8 cellular contexts compared by ENCODE assay signal in the genomic region with DNA sequence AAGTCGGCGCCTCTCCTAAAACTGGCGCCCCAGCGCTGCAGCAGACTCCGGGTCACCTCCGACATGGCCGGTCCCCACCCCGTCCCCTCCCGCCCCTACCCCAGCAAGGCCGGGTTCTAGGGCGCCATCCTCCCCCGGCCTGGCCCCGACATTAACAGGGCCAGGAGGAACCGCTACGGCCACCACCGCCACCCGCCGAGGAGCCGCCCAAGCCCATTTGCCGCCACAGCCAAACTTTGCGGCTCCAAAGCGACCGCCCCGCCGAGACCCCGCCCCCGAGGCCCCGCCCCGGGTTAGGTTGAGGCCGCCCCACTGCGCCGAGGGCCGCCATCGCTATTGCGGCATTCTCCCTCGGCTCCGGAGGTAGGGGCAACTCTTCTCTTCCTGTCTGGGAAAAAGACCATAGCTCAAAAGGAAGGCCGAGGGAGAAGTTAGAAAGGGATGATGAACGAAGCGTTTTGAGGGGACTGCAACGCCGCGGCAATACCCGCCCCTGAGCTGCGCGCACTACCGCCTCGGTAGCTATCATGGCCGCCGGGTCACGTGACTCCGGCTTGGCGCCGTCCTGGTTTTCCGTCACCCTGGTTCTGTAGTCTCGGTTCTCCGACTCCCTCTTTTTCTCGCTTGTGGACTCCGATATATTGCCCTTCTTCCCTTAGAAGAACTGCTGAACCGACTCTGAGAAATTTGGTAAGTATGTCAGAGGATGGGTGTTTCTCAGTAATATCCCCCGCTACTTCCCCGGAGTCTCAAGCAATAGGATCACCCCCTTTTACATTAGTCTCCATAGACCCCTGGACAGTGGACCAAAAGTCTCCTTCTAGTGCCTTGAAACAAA. TPM values are rescaled to one million over a fixed set of nuclear protein-coding genes. Genes with fewer than 3 reads are reported as not detected.
DNase-seq lines count a peak whose midpoint lies in the region; ATAC-seq lines count a peak whose summit lies in the region.

A gene with protein sequence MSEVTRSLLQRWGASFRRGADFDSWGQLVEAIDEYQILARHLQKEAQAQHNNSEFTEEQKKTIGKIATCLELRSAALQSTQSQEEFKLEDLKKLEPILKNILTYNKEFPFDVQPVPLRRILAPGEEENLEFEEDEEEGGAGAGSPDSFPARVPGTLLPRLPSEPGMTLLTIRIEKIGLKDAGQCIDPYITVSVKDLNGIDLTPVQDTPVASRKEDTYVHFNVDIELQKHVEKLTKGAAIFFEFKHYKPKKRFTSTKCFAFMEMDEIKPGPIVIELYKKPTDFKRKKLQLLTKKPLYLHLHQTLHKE (minus strand): TSS at position 239 of the 838 bp plus-strand sequence. CDS start 174 bp downstream, at position 65.
A gene with protein sequence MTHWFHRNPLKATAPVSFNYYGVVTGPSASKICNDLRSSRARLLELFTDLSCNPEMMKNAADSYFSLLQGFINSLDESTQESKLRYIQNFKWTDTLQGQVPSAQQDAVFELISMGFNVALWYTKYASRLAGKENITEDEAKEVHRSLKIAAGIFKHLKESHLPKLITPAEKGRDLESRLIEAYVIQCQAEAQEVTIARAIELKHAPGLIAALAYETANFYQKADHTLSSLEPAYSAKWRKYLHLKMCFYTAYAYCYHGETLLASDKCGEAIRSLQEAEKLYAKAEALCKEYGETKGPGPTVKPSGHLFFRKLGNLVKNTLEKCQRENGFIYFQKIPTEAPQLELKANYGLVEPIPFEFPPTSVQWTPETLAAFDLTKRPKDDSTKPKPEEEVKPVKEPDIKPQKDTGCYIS (plus strand): TSS at position 312 of the 838 bp plus-strand sequence. CDS start 3,136 bp downstream, outside the sequence.

- peaks cover 27% of the 10 kb centered on the region for H3K4me1 Mint-ChIP-seq in memory B cell

- peak within 1 kb of the TSS; percentile 98 for H3K27ac Mint-ChIP-seq in memory B cell

- no peaks in the 10 kb centered on the region for H3K27me3 Mint-ChIP-seq in memory B cell

- H3K36me3 Mint-ChIP-seq in memory B cell, result peaks cover 11% of the 10 kb centered on the region

- no peaks in the 10 kb centered on the region for H3K9me3 Mint-ChIP-seq in memory B cell

- CTCF ChIA-PET in activated CD8-positive, alpha-beta memory T cell treated with anti-CD3 and anti-CD28 coated beads for 36 hours (lab: Charles Lee), result interaction anchor here (1.1 kb wide), 1 partner anchor 67 kb away, joined by 5 read pairs; no protein-coding TSS in a partner anchor

- POLR2A ChIA-PET in activated CD8-positive, alpha-beta memory T cell treated with anti-CD3 and anti-CD28 coated beads for 36 hours (lab: Charles Lee), result interaction anchor here (0.6 to 1.2 kb wide), 3 partner anchors 68 to 295 kb away, joined by 3 to 6 read pairs (median 3); no protein-coding TSS in a partner anchor

- ATAC-seq in GM21367 (IDR thresholded peaks at IDR 0.05; ENCODE audit: unreplicated experiment) (peak; percentile 68), memory B cell (ENCODE audit: low read depth) (peak; percentile 73)

- peak within 1 kb of the TSS; percentile 92 for H3K4me3 Mint-ChIP-seq in memory B cell

- DNase-seq in COLO668 (lab: John Stamatoyannopoulos, UW; ENCODE audit: unreplicated experiment), result peak; percentile 94
- peak; percentile 73 for DNase-seq in HT1080 (ENCODE audit: low read depth)
- DNase-seq in NOMO-1 (lab: John Stamatoyannopoulos, UW; ENCODE audit: unreplicated experiment in 2 of 2), result peak; percentile 86 to 87
- DNase-seq in effector CD8-positive, alpha-beta T cell (lab: John Stamatoyannopoulos, UW), result peak; percentile 90
- peak; percentile 98 to 99 for DNase-seq in memory B cell (ENCODE audit: low spot score in 2 of 2)
- DNase-seq in stimulated activated CD8-positive, alpha-beta memory T cell treated with anti-CD3 and anti-CD28 coated beads, Interleukin-12 subunit alpha, Interleukin-12 subunit beta, amount 100 ng/mL, for 24 hours (ENCODE audit: extremely low read depth), result peak; percentile 96

RNA-seq across cellular contexts. Expression of the first gene that starts in this region (rescaled TPM):
- total RNA-seq in HT1080 (2014; rRNA removed; shearing (Covaris generic)), result 18.7 and 37.2 TPM in 2 replicates
- 72.1 and 84.4 TPM in 2 replicates for polyA plus RNA-seq in HT1080 (2015; cell fraction: cytosol; rRNA removed)
- polyA plus RNA-seq in HT1080 (2015; cell fraction: nucleus; rRNA removed), result 21.5 and 23.5 TPM in 2 replicates
- 10 to 100 TPM; 59.2 to 60.9 TPM for total RNA-seq in activated CD8-positive, alpha-beta memory T cell treated with anti-CD3 and anti-CD28 coated beads for 36 hours

RNA-seq across cellular contexts. Expression of the second gene that starts in this region (rescaled TPM):
- total RNA-seq in HT1080 (2014; rRNA removed; shearing (Covaris generic)), result 51.8 and 59.0 TPM in 2 replicates
- polyA plus RNA-seq in HT1080 (2015; cell fraction: cytosol; rRNA removed), result 28.1 and 41.4 TPM in 2 replicates
- 34.0 and 34.7 TPM in 2 replicates for polyA plus RNA-seq in HT1080 (2015; cell fraction: nucleus; rRNA removed)
- 10 to 100 TPM; 38.1 to 38.3 TPM for total RNA-seq in activated CD8-positive, alpha-beta memory T cell treated with anti-CD3 and anti-CD28 coated beads for 36 hours

Comparison
In these comparisons a context has a peak if more than half of its experiments do, and no peak if none do; other contexts are left out.
1. Peak in every context shown above with its lines: DNase-seq and ATAC-seq.